In the genomic region with DNA sequence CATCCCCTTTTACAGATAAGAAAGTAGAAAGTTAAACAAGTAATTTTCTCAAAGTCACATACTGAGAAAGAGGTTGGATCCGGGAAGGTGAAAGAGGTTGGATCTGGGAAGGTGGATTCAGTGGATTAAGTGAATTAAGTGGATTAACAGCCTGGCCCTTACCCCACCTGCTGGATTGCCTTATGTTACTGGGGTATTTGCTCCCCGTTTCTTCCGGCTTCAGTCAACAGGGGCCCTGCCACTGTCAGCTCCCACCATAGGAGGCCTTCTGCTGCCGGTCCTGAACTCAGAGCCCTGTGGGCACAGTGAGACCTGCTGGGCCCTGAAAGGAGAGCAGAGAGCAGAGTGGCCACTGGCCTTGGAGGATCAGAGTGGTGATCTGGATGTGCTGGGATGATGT, we compare ENCODE assay signal across 14 cellular contexts.
"Had no signal": no experiment of that assay in that cellular context is flagged by ENCODE, and none has a peak within 500 bp of the region (broad histone marks: within the 10 kb centered on the region; RNA-seq: fewer than 3 reads in every experiment).

No MANE protein-coding gene starts in this region.

- H3K4me1 ChIP-seq: foreskin keratinocyte, suprapubic skin, thyroid gland, uterus had no signal

- H3K4me3 ChIP-seq: mucosa of descending colon, suprapubic skin, thyroid gland, uterus had no signal

- ATAC-seq: effector memory CD8-positive, alpha-beta T cell; foreskin keratinocyte; left colon; left ventricle myocardium superior; mucosa of descending colon; natural killer cell; right cardiac atrium had no signal

- H3K9me3 ChIP-seq: mucosa of descending colon, suprapubic skin, thyroid gland, uterus had no signal

- H3K27me3 ChIP-seq: foreskin keratinocyte, suprapubic skin, thyroid gland, uterus had no signal

- DNase-seq: effector memory CD8-positive, alpha-beta T cell; foreskin keratinocyte; kidney; left colon; left ventricle myocardium superior; mucosa of descending colon; natural killer cell; right cardiac atrium; small intestine; stimulated activated CD4-positive, alpha-beta T cell treated with anti-CD3 and anti-CD28 coated beads, Interleukin-12 subunit alpha, Interleukin-12 subunit beta, amount 100 ng/mL, for 4 hours; stimulated activated naive CD4-positive, alpha-beta T cell; thyroid gland had no signal

- H3K27ac ChIP-seq: foreskin keratinocyte, suprapubic skin, thyroid gland had no signal

- H3K36me3 ChIP-seq: suprapubic skin, thyroid gland, uterus had no signal
